18 cellular contexts compared by ENCODE assay signal in the genomic region with DNA sequence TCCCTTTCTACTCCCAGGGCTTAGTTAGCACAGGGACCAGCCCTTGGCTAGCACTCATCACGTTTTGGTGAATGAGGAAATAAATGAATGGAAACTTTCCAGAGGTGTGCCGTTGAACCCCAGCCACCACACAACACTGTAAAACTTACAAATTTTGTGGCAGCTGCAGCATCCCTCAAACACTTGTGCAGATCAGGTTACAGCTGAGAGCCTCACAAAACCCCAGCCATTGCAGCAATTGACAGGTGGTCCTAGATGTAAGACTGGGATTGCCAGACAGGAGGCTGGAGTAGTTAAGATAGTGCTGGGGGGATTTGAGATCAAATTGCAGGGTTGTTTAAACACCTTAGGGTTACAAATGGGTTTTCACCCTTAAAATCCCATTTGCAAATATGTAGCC.
"Had no signal": no experiment of that assay in that cellular context is flagged by ENCODE, and none has a peak within 500 bp of the region (broad histone marks: within the 10 kb centered on the region; RNA-seq: fewer than 3 reads in every experiment).

No MANE protein-coding gene starts in this region.

- H3K4me3 Mint-ChIP-seq: activated CD8-positive, alpha-beta memory T cell treated with anti-CD3 and anti-CD28 coated beads, Interleukin-2, amount 10 ng/mL, durations not matched to agents 7 days and 5 days; activated naive CD8-positive, alpha-beta T cell; activated T-cell treated with anti-CD3 and anti-CD28 coated beads, Interleukin-2, amount 50 U/mL, for 24 hours; memory B cell; natural killer cell treated with Interleukin-12 subunit alpha and Interleukin-12 subunit beta and Interleukin-15 and Interleukin-18, amount 100 ng/mL, for 72 hours; stimulated activated naive B cell treated with anti-CD40 and anti-IgM and Interleukin-4, amounts not matched to agents 10 μg/mL and 1 μg/mL and 100 μg/mL, for 72 hours had no signal

- ATAC-seq: activated CD4-positive, CD25-positive, alpha-beta regulatory T cell treated with anti-CD3 and anti-CD28 coated beads, Interleukin-2, amount 50 U/mL, for 24 hours; activated CD8-positive, alpha-beta memory T cell treated with anti-CD3 and anti-CD28 coated beads, Interleukin-2, amount 10 ng/mL, durations not matched to agents 7 days and 5 days; natural killer cell treated with Interleukin-12 subunit alpha and Interleukin-12 subunit beta and Interleukin-15 and Interleukin-18, amount 100 ng/mL, for 72 hours; psoas muscle; right lobe of liver; stimulated activated naive B cell treated with anti-CD40 and anti-IgM and Interleukin-4, amounts not matched to agents 10 μg/mL and 1 μg/mL and 100 μg/mL, for 72 hours had no signal

- H3K27ac Mint-ChIP-seq: activated CD8-positive, alpha-beta memory T cell treated with anti-CD3 and anti-CD28 coated beads, Interleukin-2, amount 10 ng/mL, durations not matched to agents 7 days and 5 days; activated naive CD8-positive, alpha-beta T cell; activated T-cell treated with anti-CD3 and anti-CD28 coated beads, Interleukin-2, amount 50 U/mL, for 24 hours; memory B cell; natural killer cell treated with Interleukin-12 subunit alpha and Interleukin-12 subunit beta and Interleukin-15 and Interleukin-18, amount 100 ng/mL, for 72 hours; stimulated activated naive B cell treated with anti-CD40 and anti-IgM and Interleukin-4, amounts not matched to agents 10 μg/mL and 1 μg/mL and 100 μg/mL, for 72 hours had no signal

- H3K4me1 Mint-ChIP-seq: memory B cell; stimulated activated naive B cell treated with anti-CD40 and anti-IgM and Interleukin-4, amounts not matched to agents 10 μg/mL and 1 μg/mL and 100 μg/mL, for 72 hours had no signal

- H3K9me3 Mint-ChIP-seq: activated T-cell treated with anti-CD3 and anti-CD28 coated beads, Interleukin-2, amount 50 U/mL, for 24 hours; stimulated activated naive B cell treated with anti-CD40 and anti-IgM and Interleukin-4, amounts not matched to agents 10 μg/mL and 1 μg/mL and 100 μg/mL, for 72 hours had no signal

- H3K36me3 Mint-ChIP-seq: activated CD8-positive, alpha-beta memory T cell treated with anti-CD3 and anti-CD28 coated beads, Interleukin-2, amount 10 ng/mL, durations not matched to agents 7 days and 5 days; activated naive CD8-positive, alpha-beta T cell; memory B cell; natural killer cell treated with Interleukin-12 subunit alpha and Interleukin-12 subunit beta and Interleukin-15 and Interleukin-18, amount 100 ng/mL, for 72 hours; stimulated activated naive B cell treated with anti-CD40 and anti-IgM and Interleukin-4, amounts not matched to agents 10 μg/mL and 1 μg/mL and 100 μg/mL, for 72 hours had no signal

- DNase-seq: activated CD4-positive, alpha-beta T cell treated with anti-CD3 and anti-CD28 coated beads, Interleukin-2, amount 50 U/mL, for 4 hours; activated CD8-positive, alpha-beta memory T cell treated with anti-CD3 and anti-CD28 coated beads, Interleukin-2, amount 10 ng/mL, durations not matched to agents 7 days and 5 days; activated effector memory CD4-positive, alpha-beta T cell treated with anti-CD3 and anti-CD28 coated beads, Interleukin-2, amount 50 U/mL, for 16 hours; activated T-cell treated with anti-CD3 and anti-CD28 coated beads, Interleukin-2, amount 50 U/mL, for 24 hours; anterior cingulate cortex; islet precursor cell; left ventricle myocardium inferior; psoas muscle; right lobe of liver; stimulated activated CD4-positive, alpha-beta T cell treated with anti-CD3 and anti-CD28 coated beads, Interleukin-2, amount 100 ng/mL, for 24 hours; stimulated activated naive B cell treated with anti-CD40 and anti-IgM and Interleukin-4, amounts not matched to agents 10 μg/mL and 1 μg/mL and 100 μg/mL, for 72 hours had no signal

- H3K4me1 ChIP-seq: breast epithelium, left ventricle myocardium inferior, psoas muscle, right lobe of liver, tibial nerve, vagina had no signal

- H3K4me3 ChIP-seq: breast epithelium, left ventricle myocardium inferior, psoas muscle, right lobe of liver, tibial nerve, vagina had no signal

- H3K27me3 ChIP-seq: breast epithelium, right lobe of liver, tibial nerve, vagina had no signal

- H3K9me3 ChIP-seq: breast epithelium, left ventricle myocardium inferior, psoas muscle, right lobe of liver, tibial nerve, vagina had no signal

- H3K27ac ChIP-seq: breast epithelium, left ventricle myocardium inferior, psoas muscle, right lobe of liver, tibial nerve, vagina had no signal

- H3K36me3 ChIP-seq: breast epithelium, left ventricle myocardium inferior, right lobe of liver, tibial nerve, vagina had no signal
